In the genomic region with DNA sequence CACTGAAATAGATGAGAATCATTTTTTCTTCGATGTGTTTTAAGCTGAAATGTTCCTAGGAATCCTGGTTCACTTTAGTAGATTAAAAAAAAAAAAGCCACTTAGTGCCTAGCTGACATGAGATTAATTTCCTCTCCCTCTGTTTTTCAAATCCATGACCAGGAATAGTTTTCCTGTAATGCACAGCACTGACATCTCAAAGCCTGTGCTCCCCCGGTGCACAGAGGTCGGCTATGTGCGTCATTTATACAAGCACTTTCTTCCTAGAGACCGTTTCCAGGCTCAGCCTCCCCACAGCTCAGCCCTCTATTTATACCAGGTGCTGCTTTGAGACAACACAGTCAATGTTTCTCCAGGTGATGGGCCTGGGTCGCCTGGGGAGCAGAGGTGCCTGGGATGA, we compare ENCODE assay signal across 14 cellular contexts.
"Had no signal": no experiment of that assay in that cellular context is flagged by ENCODE, and none has a peak within 500 bp of the region (broad histone marks: within the 10 kb centered on the region; RNA-seq: fewer than 3 reads in every experiment).

No MANE protein-coding gene starts in this region.

- DNase-seq: activated CD4-positive, alpha-beta memory T cell treated with anti-CD3 and anti-CD28 coated beads for 36 hours; activated naive CD4-positive, alpha-beta T cell; activated naive CD8-positive, alpha-beta T cell treated with anti-CD3 and anti-CD28 coated beads, Interleukin-2, amount 10 ng/mL, durations not matched to agents 7 days and 5 days; amygdala; effector memory CD8-positive, alpha-beta T cell; lower lobe of right lung; midbrain; nephron progenitor cell; stimulated activated CD4-positive, alpha-beta T cell treated with anti-CD3 and anti-CD28 coated beads, Interleukin-12 subunit alpha, Interleukin-12 subunit beta, amount 100 ng/mL, for 4 hours; stimulated activated CD4-positive, alpha-beta T cell treated with anti-CD3 and anti-CD28 coated beads, Interleukin-1b, Interleukin-23, amount 100 ng/mL, for 48 hours; stimulated activated CD8-positive, alpha-beta memory T cell treated with anti-CD3 and anti-CD28 coated beads, Interleukin-4, amount 100 ng/mL, for 48 hours; stimulated activated naive CD4-positive, alpha-beta T cell treated with Interleukin-2 at 50 U/mL for 16 hours; thyroid gland had no signal

- H3K4me3 ChIP-seq: body of pancreas, lower lobe of right lung, thyroid gland had no signal

- ATAC-seq: body of pancreas; effector memory CD8-positive, alpha-beta T cell; lower lobe of right lung had no signal

- H3K36me3 ChIP-seq: lower lobe of right lung, thyroid gland had no signal

- H3K27me3 ChIP-seq: body of pancreas, thyroid gland had no signal
